13 cellular contexts compared by ENCODE assay signal in genomic region chr1:185853739-185854138, GRCh38.
DNase-seq lines count a peak whose midpoint lies in the region; ATAC-seq and TF ChIP-seq lines count a peak whose summit lies in the region.
"Had no signal": no experiment of that assay in that cellular context is flagged by ENCODE, and none has a peak within 500 bp of the region (broad histone marks: within the 10 kb centered on the region; RNA-seq: fewer than 3 reads in every experiment).

No MANE protein-coding gene starts in this region.

- TF ChIP-seq CTCF in SK-N-SH (IDR thresholded peaks at IDR 0.05) (no peak), fibroblast of lung (conservative IDR thresholded peaks at IDR 0.05 in 1 of 2, IDR thresholded peaks at IDR 0.05 in 1 of 2; ENCODE audit: low read depth in 1 of 2, low read length in 2 of 2) (no peak)

- ATAC-seq in GM21381 (IDR thresholded peaks at IDR 0.05; ENCODE audit: unreplicated experiment), result no peak
- no peak for ATAC-seq in HG03025 (IDR thresholded peaks at IDR 0.05; ENCODE audit: low FRiP score, unreplicated experiment)
- ATAC-seq: gastrocnemius medialis had no signal

- WGBS in SK-N-SH (ENCODE audit: low lambda C conversion rate), result 8% methylated on average over 1 of the region's 1 CpG

- H3K9me2 ChIP-seq in SK-N-SH, result no peaks in the 10 kb centered on the region

- no peaks in the 10 kb centered on the region for H3F3A ChIP-seq in SK-N-SH (replicated peaks; ENCODE audit: insufficient read depth)

- H3K9me3 ChIP-seq in SK-N-SH (no peaks in the 10 kb centered on the region), fibroblast of lung (ENCODE audit: control insufficient read depth, insufficient read depth, low read depth, low read length) (no peaks in the 10 kb centered on the region)
- H3K9me3 ChIP-seq: gastrocnemius medialis had no signal

- H3K27me3 ChIP-seq in SK-N-SH (ENCODE audit: insufficient read depth), result no peaks in the 10 kb centered on the region; the same call in 1 of the 2 replicates
- no peaks in the 10 kb centered on the region for H3K27me3 ChIP-seq in fibroblast of lung (ENCODE audit: control insufficient read depth, insufficient read depth, low read length)
- H3K27me3 ChIP-seq: gastrocnemius medialis had no signal

- H3K9ac ChIP-seq in SK-N-SH (no peak overlapping the region), fibroblast of lung (ENCODE audit: insufficient read depth, low read length) (no peak overlapping the region)

- no peak for TF ChIP-seq RAD21 in SK-N-SH (IDR thresholded peaks at IDR 0.05; ENCODE audit: low read length)

- CTCF ChIA-PET in SK-N-SH (lab: Yijun Ruan, JAX), result no interaction called here

- H2AFZ ChIP-seq in SK-N-SH (ENCODE audit: low read depth) (no peak overlapping the region), fibroblast of lung (ENCODE audit: low read length) (no peak overlapping the region)

- TF ChIP-seq EP300 in SK-N-SH (IDR thresholded peaks at IDR 0.05; ENCODE audit: borderline replicate concordance in 1 of 2, low read depth in 1 of 2, low read length in 1 of 2), result no peak

- H3K4me2 ChIP-seq in SK-N-SH (no peak overlapping the region), fibroblast of lung (ENCODE audit: extremely low read depth, insufficient read depth, low read length) (no peak overlapping the region)

- POLR2A ChIA-PET in SK-N-SH (lab: Yijun Ruan, JAX), result no interaction called here

- H4K20me1 ChIP-seq in SK-N-SH (ENCODE audit: insufficient read depth) (no peaks in the 10 kb centered on the region), fibroblast of lung (ENCODE audit: control insufficient read depth, extremely low read depth, insufficient read depth, low read length) (no peaks in the 10 kb centered on the region)

- H3K27ac ChIP-seq in SK-N-SH (ENCODE audit: low read depth in 2 of 2, low read length in 1 of 2), result peak overlapping the region; percentile 74 to 87; a peak in 3 of 4 replicates
- H3K27ac ChIP-seq in fibroblast of lung (ENCODE audit: insufficient read depth, low read length), result no peak overlapping the region
- H3K27ac ChIP-seq: gastrocnemius medialis had no signal

- H3K79me2 ChIP-seq in SK-N-SH (ENCODE audit: insufficient read depth), result 0 out of 2 replicates have a peak, but pooled peaks cover 4% of the 10 kb centered on the region
- H3K79me2 ChIP-seq in fibroblast of lung (ENCODE audit: control insufficient read depth, insufficient read depth, low read length), result no peaks in the 10 kb centered on the region

- peaks cover 11 to 13% of the 10 kb centered on the region in 2 experiments; a peak in 2 of 4 replicates for H3K4me1 ChIP-seq in SK-N-SH (ENCODE audit: control insufficient read depth in 1 of 2, insufficient read depth in 2 of 2, low read depth in 1 of 2, low read length in 1 of 2)
- H3K4me1 ChIP-seq in fibroblast of lung (ENCODE audit: control insufficient read depth, extremely low read depth, insufficient read depth, low read length), result no peaks in the 10 kb centered on the region
- H3K4me1 ChIP-seq: gastrocnemius medialis had no signal

- H3K4me3 ChIP-seq in SK-N-SH (ENCODE audit: low read depth in 2 of 2, low read length in 1 of 2) (no peak overlapping the region), fibroblast of lung (replicated peaks in 1 of 4; ENCODE audit: control extremely low read depth in 1 of 4, insufficient read depth in 1 of 4, low read depth in 3 of 4, low read length in 4 of 4) (no peak overlapping the region)
- H3K4me3 ChIP-seq: gastrocnemius medialis had no signal

- H3K36me3 ChIP-seq in SK-N-SH (replicated peaks in 1 of 2; ENCODE audit: control insufficient read depth in 1 of 2, insufficient read depth in 2 of 2, low read length in 1 of 2) (peaks cover 0 to 3% of the 10 kb centered on the region in 2 experiments), fibroblast of lung (ENCODE audit: control insufficient read depth, insufficient read depth, low read length) (no peaks in the 10 kb centered on the region)
- H3K36me3 ChIP-seq: gastrocnemius medialis had no signal

- peak; percentile 60 for DNase-seq in GM04504 (ENCODE audit: low read depth)
- DNase-seq in SK-N-SH, result no peak
- DNase-seq in fibroblast of lung (ENCODE audit: low read depth in 2 of 2), result peak; percentile 79 to 87
- peak; percentile 23 for DNase-seq in smooth muscle cell of the brain vasculature (ENCODE audit: low read depth, low spot score)
- no peak for DNase-seq in activated CD4-positive, alpha-beta T cell treated with anti-CD3 and anti-CD28 coated beads for 1 hour
- no peak for DNase-seq in stimulated activated CD4-positive, alpha-beta T cell treated with anti-CD3 and anti-CD28 coated beads, Interleukin-4, amount 100 ng/mL, for 1 hour
- DNase-seq: activated CD4-positive, CD25-positive, alpha-beta regulatory T cell treated with anti-CD3 and anti-CD28 coated beads, Interleukin-2, amount 50 U/mL, for 72 hours; gastrocnemius medialis; NCI-H1417 treated with DMSO at 0.1 percent for 48 hours; NCI-H524 treated with DMSO at 0.1 percent for 48 hours; T-helper 1 cell had no signal

TF ChIP-seq in SK-N-SH, 30 proteins besides CTCF, POLR2A, EP300 and RAD21:
- TF ChIP-seq FOSL2 (IDR thresholded peaks at IDR 0.05; ENCODE audit: borderline replicate concordance, low read depth), result peak; percentile 30; the same call in 1 of the 2 replicates
- TF ChIP-seq, protein P1, sequence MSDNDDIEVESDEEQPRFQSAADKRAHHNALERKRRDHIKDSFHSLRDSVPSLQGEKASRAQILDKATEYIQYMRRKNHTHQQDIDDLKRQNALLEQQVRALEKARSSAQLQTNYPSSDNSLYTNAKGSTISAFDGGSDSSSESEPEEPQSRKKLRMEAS (IDR thresholded peaks at IDR 0.05; ENCODE audit: low read depth), result no peak
- TF ChIP-seq TCF12 (IDR thresholded peaks at IDR 0.05), result peak; percentile 50; the same call in 1 of the 2 replicates
- TF ChIP-seq REST (IDR thresholded peaks at IDR 0.05; ENCODE audit: low read depth, low read length), result no peak
- TF ChIP-seq JUND (IDR thresholded peaks at IDR 0.05), result 0 out of 2 replicates have a peak, but pooled peaks have one; percentile 34
- TF ChIP-seq FOXM1 (IDR thresholded peaks at IDR 0.05; ENCODE audit: low read depth), result no peak
- no peak for TF ChIP-seq SMC3 (IDR thresholded peaks at IDR 0.05; ENCODE audit: low read depth, low read length)
- peak; percentile 5; the same call in 1 of the 2 replicates for TF ChIP-seq NFIC (IDR thresholded peaks at IDR 0.05; ENCODE audit: borderline replicate concordance)
- no peak for TF ChIP-seq IRF3 (IDR thresholded peaks at IDR 0.05; ENCODE audit: low read depth, low read length)

Comparison
In these comparisons a context has a peak if more than half of its experiments do, and no peak if none do; other contexts are left out.
1. DNase-seq: peak in GM04504 (single experiment), fibroblast of lung (2 of 2) and smooth muscle cell of the brain vasculature (single experiment); none in SK-N-SH (single experiment), activated CD4-positive, alpha-beta T cell treated with anti-CD3 and anti-CD28 coated beads for 1 hour (single experiment) and stimulated activated CD4-positive, alpha-beta T cell treated with anti-CD3 and anti-CD28 coated beads, Interleukin-4, amount 100 ng/mL, for 1 hour (single experiment).